Comparison of ENCODE assay signal across 9 cellular contexts in genomic region chr14:75280831-75281690, GRCh38. TPM values are rescaled to one million over a fixed set of nuclear protein-coding genes. Genes with fewer than 3 reads are reported as not detected.
A peak's percentile ranks its signal among the peaks of the same experiment; 100 is the strongest.
DNase-seq lines count a peak whose midpoint lies in the region; ATAC-seq and TF ChIP-seq lines count a peak whose summit lies in the region.
"Had no signal": no experiment of that assay in that cellular context is flagged by ENCODE, and none has a peak within 500 bp of the region (broad histone marks: within the 10 kb centered on the region; RNA-seq: fewer than 3 reads in every experiment).

No MANE protein-coding gene starts in this region.

- no peak overlapping the region for H3K27ac Mint-ChIP-seq in activated T-helper 1 cell treated with anti-CD3 and anti-CD28 coated beads, Interleukin-12 subunit alpha, Interleukin-12 subunit beta, Interleukin-2, Interleukin-4 antibody, amounts not matched to agents 30 ng/mL and 10 ng/mL and 1 ng/mL, durations not matched to agents 14 hours and 24 hours and 36 hours
- H3K27ac Mint-ChIP-seq in glutamatergic neuron (ENCODE audit: unreplicated experiment) (no peak overlapping the region), progenitor cell of endocrine pancreas (peak overlapping the region; percentile 6)

- no peak overlapping the region for H3K9ac ChIP-seq in MM.1S (ENCODE audit: low read length)

- ATAC-seq in HG02763 (IDR thresholded peaks at IDR 0.05; ENCODE audit: unreplicated experiment) (no peak), HG03439 (IDR thresholded peaks at IDR 0.05; ENCODE audit: unreplicated experiment) (no peak)

- H4K20me1 ChIP-seq in MM.1S (ENCODE audit: insufficient read depth, low read length), result no peaks in the 10 kb centered on the region

- intact Hi-C loops in activated T-helper 1 cell treated with anti-CD3 and anti-CD28 coated beads, Interleukin-12 subunit alpha, Interleukin-12 subunit beta, Interleukin-2, Interleukin-4 antibody, amounts not matched to agents 30 ng/mL and 10 ng/mL and 1 ng/mL, durations not matched to agents 14 hours and 24 hours and 36 hours (cut with micrococcal nuclease), result no loop called here

- H3K9me2 ChIP-seq in MM.1S (replicated peaks; ENCODE audit: insufficient read depth, low read length), result no peaks in the 10 kb centered on the region

- peaks cover 42% of the 10 kb centered on the region for H3K27me3 Mint-ChIP-seq in activated T-helper 1 cell treated with anti-CD3 and anti-CD28 coated beads, Interleukin-12 subunit alpha, Interleukin-12 subunit beta, Interleukin-2, Interleukin-4 antibody, amounts not matched to agents 30 ng/mL and 10 ng/mL and 1 ng/mL, durations not matched to agents 14 hours and 24 hours and 36 hours (ENCODE audit: insufficient read depth)
- peaks cover 12% of the 10 kb centered on the region for H3K27me3 Mint-ChIP-seq in glutamatergic neuron (ENCODE audit: unreplicated experiment)
- peaks cover 24% of the 10 kb centered on the region for H3K27me3 Mint-ChIP-seq in progenitor cell of endocrine pancreas

- DNase-seq in HL-60 (ENCODE audit: low read depth in 1 of 2, low spot score in 1 of 2), result no peak
- no peak for DNase-seq in activated T-helper 1 cell treated with anti-CD3 and anti-CD28 coated beads, Interleukin-12 subunit alpha, Interleukin-12 subunit beta, Interleukin-2, Interleukin-4 antibody, amounts not matched to agents 30 ng/mL and 10 ng/mL and 1 ng/mL, durations not matched to agents 14 hours and 24 hours and 36 hours (ENCODE audit: low spot score)
- DNase-seq in glutamatergic neuron, result no peak
- DNase-seq in progenitor cell of endocrine pancreas (ENCODE audit: low spot score, unreplicated experiment), result no peak
- DNase-seq in MM.1S, result no peak
- DNase-seq in SK-N-DZ (ENCODE audit: low spot score), result no peak
- DNase-seq: NCI-H226 had no signal

- H3K4me2 ChIP-seq in MM.1S (ENCODE audit: low read depth, low read length), result no peak overlapping the region

- no peak overlapping the region; the same call in 1 of the 2 replicates for H3K27ac ChIP-seq in HL-60 (replicated peaks)
- H3K27ac ChIP-seq in MM.1S (ENCODE audit: low read length), result no peak overlapping the region

- H3K36me3 ChIP-seq in MM.1S (replicated peaks; ENCODE audit: insufficient read depth, low read length), result no peaks in the 10 kb centered on the region

- 0 out of 2 replicates have a peak, but pooled peaks cover 6% of the 10 kb centered on the region for H3F3A ChIP-seq in MM.1S (ENCODE audit: insufficient read depth, low read length)

- H3K4me1 Mint-ChIP-seq in activated T-helper 1 cell treated with anti-CD3 and anti-CD28 coated beads, Interleukin-12 subunit alpha, Interleukin-12 subunit beta, Interleukin-2, Interleukin-4 antibody, amounts not matched to agents 30 ng/mL and 10 ng/mL and 1 ng/mL, durations not matched to agents 14 hours and 24 hours and 36 hours (ENCODE audit: low read depth), result peaks cover 39% of the 10 kb centered on the region
- H3K4me1 Mint-ChIP-seq in glutamatergic neuron (ENCODE audit: low read depth, unreplicated experiment) (no peaks in the 10 kb centered on the region), progenitor cell of endocrine pancreas (ENCODE audit: low read depth) (peaks cover 40% of the 10 kb centered on the region)

- H3K4me3 ChIP-seq in HL-60 (replicated peaks; ENCODE audit: insufficient read depth, low read length), result peak overlapping the region; percentile 62
- no peak overlapping the region for H3K4me3 ChIP-seq in MM.1S (ENCODE audit: low read length)

- peaks cover 26% of the 10 kb centered on the region for H3K36me3 Mint-ChIP-seq in activated T-helper 1 cell treated with anti-CD3 and anti-CD28 coated beads, Interleukin-12 subunit alpha, Interleukin-12 subunit beta, Interleukin-2, Interleukin-4 antibody, amounts not matched to agents 30 ng/mL and 10 ng/mL and 1 ng/mL, durations not matched to agents 14 hours and 24 hours and 36 hours (ENCODE audit: low read depth)
- peaks cover 6% of the 10 kb centered on the region for H3K36me3 Mint-ChIP-seq in glutamatergic neuron (ENCODE audit: unreplicated experiment)
- H3K36me3 Mint-ChIP-seq in progenitor cell of endocrine pancreas (ENCODE audit: insufficient read depth), result peaks cover 19% of the 10 kb centered on the region

- H3K9me3 Mint-ChIP-seq in activated T-helper 1 cell treated with anti-CD3 and anti-CD28 coated beads, Interleukin-12 subunit alpha, Interleukin-12 subunit beta, Interleukin-2, Interleukin-4 antibody, amounts not matched to agents 30 ng/mL and 10 ng/mL and 1 ng/mL, durations not matched to agents 14 hours and 24 hours and 36 hours, result no peaks in the 10 kb centered on the region
- peaks cover 7% of the 10 kb centered on the region for H3K9me3 Mint-ChIP-seq in glutamatergic neuron (ENCODE audit: unreplicated experiment)
- no peaks in the 10 kb centered on the region for H3K9me3 Mint-ChIP-seq in progenitor cell of endocrine pancreas (ENCODE audit: low read depth)

- H3K27me3 ChIP-seq in HL-60 (ENCODE audit: insufficient read depth, poor library complexity, severe bottlenecking) (no peaks in the 10 kb centered on the region), MM.1S (replicated peaks; ENCODE audit: insufficient read depth, low read length) (no peaks in the 10 kb centered on the region)

- H3K4me3 Mint-ChIP-seq in activated T-helper 1 cell treated with anti-CD3 and anti-CD28 coated beads, Interleukin-12 subunit alpha, Interleukin-12 subunit beta, Interleukin-2, Interleukin-4 antibody, amounts not matched to agents 30 ng/mL and 10 ng/mL and 1 ng/mL, durations not matched to agents 14 hours and 24 hours and 36 hours, result peak overlapping the region; percentile 90
- H3K4me3 Mint-ChIP-seq in glutamatergic neuron (ENCODE audit: unreplicated experiment) (peak overlapping the region; percentile 86), progenitor cell of endocrine pancreas (ENCODE audit: low read depth) (peak overlapping the region; percentile 92)

- H2AFZ ChIP-seq in MM.1S (ENCODE audit: low read length), result no peak overlapping the region

- TF ChIP-seq CTCF in HL-60 (IDR thresholded peaks at IDR 0.05; ENCODE audit: insufficient read depth, low read length), result no peak
- TF ChIP-seq CTCF in glutamatergic neuron (IDR thresholded peaks at IDR 0.05; ENCODE audit: partially characterized antibody, unreplicated experiment), result no peak
- TF ChIP-seq CTCF in progenitor cell of endocrine pancreas (IDR thresholded peaks at IDR 0.05; ENCODE audit: unreplicated experiment), result no peak
- TF ChIP-seq CTCF in MM.1S (IDR thresholded peaks at IDR 0.05; ENCODE audit: low read length), result no peak

- no peaks in the 10 kb centered on the region for H3K4me1 ChIP-seq in MM.1S (ENCODE audit: low read length)

- no peaks in the 10 kb centered on the region for H3K79me2 ChIP-seq in MM.1S (ENCODE audit: low read length)

- no peaks in the 10 kb centered on the region for H3K9me3 ChIP-seq in MM.1S (replicated peaks; ENCODE audit: insufficient read depth, low read length)

RNA-seq across cellular contexts. Expression of gene FOS, which starts 2.4 kb away (rescaled TPM):
- total RNA-seq in activated T-helper 1 cell treated with anti-CD3 and anti-CD28 coated beads, Interleukin-12 subunit alpha, Interleukin-12 subunit beta, Interleukin-2, Interleukin-4 antibody, amounts not matched to agents 30 ng/mL and 10 ng/mL and 1 ng/mL, durations not matched to agents 14 hours and 24 hours and 36 hours, result 40.9 and 41.9 TPM in 2 replicates
- 2.9 TPM for total RNA-seq in glutamatergic neuron (ENCODE audit: unreplicated experiment)
- 73.7 and 88.8 TPM in 2 replicates for total RNA-seq in progenitor cell of endocrine pancreas
- 2.0 and 2.5 TPM in 2 replicates for polyA plus RNA-seq in SK-N-DZ (2014; cell fraction: cytosol; rRNA removed)
- 9.7 and 20.3 TPM in 2 replicates for polyA plus RNA-seq in SK-N-DZ (2014; cell fraction: nucleus; rRNA removed)

Comparison
In these comparisons a context has a peak if more than half of its experiments do, and no peak if none do; other contexts are left out.
1. RNA of gene FOS, which starts 2.4 kb away (total RNA-seq): 73.7 to 88.8 TPM in progenitor cell of endocrine pancreas and 40.9 to 41.9 TPM in activated T-helper 1 cell treated with anti-CD3 and anti-CD28 coated beads, Interleukin-12 subunit alpha, Interleukin-12 subunit beta, Interleukin-2, Interleukin-4 antibody, amounts not matched to agents 30 ng/mL and 10 ng/mL and 1 ng/mL, durations not matched to agents 14 hours and 24 hours and 36 hours; 2.9 TPM in glutamatergic neuron (single experiment); every median in the first group is over 10 times any median in the second.
2. Peak in every context shown above with its lines, with median percentiles within 50 percentile points of each other: H3K4me3 Mint-ChIP-seq.